In genomic region chr1:245310605-245311531, GRCh38 we compare ENCODE assay signal across 7 cellular contexts.
DNase-seq lines count a peak whose midpoint lies in the region; ATAC-seq and TF ChIP-seq lines count a peak whose summit lies in the region.

No MANE protein-coding gene starts in this region.

- H3K4me3 ChIP-seq in upper lobe of right lung: peak overlapping the region; percentile 21

- no peaks in the 10 kb centered on the region for H3K4me1 ChIP-seq in upper lobe of right lung

- no peak overlapping the region for H3K27ac ChIP-seq in upper lobe of right lung

- no peak overlapping the region for H3K27ac Mint-ChIP-seq in mesothelial cell of epicardium

- no peaks in the 10 kb centered on the region for H3K36me3 ChIP-seq in upper lobe of right lung

- H3K4me3 Mint-ChIP-seq in mesothelial cell of epicardium: no peak overlapping the region

- peaks cover 18% of the 10 kb centered on the region for H3K4me1 Mint-ChIP-seq in mesothelial cell of epicardium

- H3K9me3 Mint-ChIP-seq in mesothelial cell of epicardium: peaks cover 3% of the 10 kb centered on the region

- DNase-seq in OCI-M2 (lab: John Stamatoyannopoulos, UW; ENCODE audit: unreplicated experiment): peak; percentile 11
- peak; percentile 50 for DNase-seq in globus pallidus (ENCODE audit: low spot score)
- DNase-seq in upper lobe of right lung: no peak
- DNase-seq in EL: no peak
- DNase-seq in mesothelial cell of epicardium (ENCODE audit: low spot score in 2 of 2, unreplicated experiment in 2 of 2): no peak

- H3K27me3 Mint-ChIP-seq in mesothelial cell of epicardium (ENCODE audit: low read depth): peaks cover 4% of the 10 kb centered on the region

- H3K36me3 Mint-ChIP-seq in mesothelial cell of epicardium: no peaks in the 10 kb centered on the region

- H3K9me3 ChIP-seq in upper lobe of right lung: no peaks in the 10 kb centered on the region

- TF ChIP-seq CTCF in upper lobe of right lung (IDR thresholded peaks at IDR 0.05): no peak
- TF ChIP-seq CTCF in mesothelial cell of epicardium (IDR thresholded peaks at IDR 0.05; ENCODE audit: unreplicated experiment): no peak

- ATAC-seq in GM18907 (IDR thresholded peaks at IDR 0.05; ENCODE audit: unreplicated experiment) (peak; percentile 69), HG02870 (IDR thresholded peaks at IDR 0.05; ENCODE audit: unreplicated experiment) (peak; percentile 57), upper lobe of right lung (peak; percentile 87)

- no peaks in the 10 kb centered on the region for H3K27me3 ChIP-seq in upper lobe of right lung

- intact Hi-C loops in upper lobe of right lung (cut with DNase I): no loop called here

Comparison
In these comparisons a context has a peak if more than half of its experiments do, and no peak if none do; other contexts are left out.
1. DNase-seq: peak in OCI-M2 (single experiment) and globus pallidus (single experiment); none in upper lobe of right lung (single experiment), EL (single experiment) and mesothelial cell of epicardium (0 of 2).
2. Peak in every context shown above with its lines, with median percentiles within 50 percentile points of each other: ATAC-seq.